2 cellular contexts compared by ENCODE assay signal in genomic region chr5:102823441-102823874, GRCh38.
TF ChIP-seq lines count a peak whose summit lies in the region.

No MANE protein-coding gene starts in this region.

TF ChIP-seq in IMR-90, 13 proteins besides CTCF, POLR2A, EP300 and RAD21:
- no peak for TF ChIP-seq RCOR1 (IDR thresholded peaks at IDR 0.05; ENCODE audit: insufficient replicate concordance, low read length)
- no peak for TF ChIP-seq NFE2L2 (IDR thresholded peaks at IDR 0.05; ENCODE audit: low read depth, low read length)
- TF ChIP-seq SMC3 (IDR thresholded peaks at IDR 0.05; ENCODE audit: low read depth, low read length) = no peak
- no peak for TF ChIP-seq CEBPB (IDR thresholded peaks at IDR 0.05; ENCODE audit: low read depth, low read length)
- no peak for TF ChIP-seq ELK1 (IDR thresholded peaks at IDR 0.05; ENCODE audit: borderline replicate concordance, low read depth, low read length)
- no peak for TF ChIP-seq BHLHE40 (IDR thresholded peaks at IDR 0.05; ENCODE audit: low read depth, low read length)
- no peak for TF ChIP-seq MAZ (IDR thresholded peaks at IDR 0.05; ENCODE audit: borderline replicate concordance, low read depth, low read length)
- TF ChIP-seq MXI1 (IDR thresholded peaks at IDR 0.05; ENCODE audit: borderline replicate concordance, low read depth, low read length) = no peak
- no peak for TF ChIP-seq MAFK (IDR thresholded peaks at IDR 0.05; ENCODE audit: low read depth, low read length)

TF ChIP-seq in HEK293T, 16 proteins besides CTCF, POLR2A, EP300 and RAD21:
- no peak for TF ChIP-seq FOXA1 (IDR thresholded peaks at IDR 0.05)
- no peak for TF ChIP-seq L3MBTL2 (conservative IDR thresholded peaks at IDR 0.05)
- TF ChIP-seq CTBP1 (IDR thresholded peaks at IDR 0.05; ENCODE audit: borderline replicate concordance) = no peak
- no peak for TF ChIP-seq ELF4 (IDR thresholded peaks at IDR 0.05)
- TF ChIP-seq HDGF (IDR thresholded peaks at IDR 0.05; ENCODE audit: borderline replicate concordance) = no peak
- TF ChIP-seq FOXM1 (IDR thresholded peaks at IDR 0.05; ENCODE audit: borderline replicate concordance) = no peak
- no peak for TF ChIP-seq FOXK2 (IDR thresholded peaks at IDR 0.05)
- no peak for TF ChIP-seq LEF1 (IDR thresholded peaks at IDR 0.05; ENCODE audit: borderline replicate concordance)
- no peak for TF ChIP-seq ZNF384 (IDR thresholded peaks at IDR 0.05)
- TF ChIP-seq BHLHE40 (IDR thresholded peaks at IDR 0.05; ENCODE audit: borderline replicate concordance) = no peak
- TF ChIP-seq SP1 (IDR thresholded peaks at IDR 0.05) = no peak
- no peak for TF ChIP-seq NFRKB (IDR thresholded peaks at IDR 0.05)
- no peak for TF ChIP-seq TARDBP (IDR thresholded peaks at IDR 0.05)
- no peak for TF ChIP-seq ARNT (IDR thresholded peaks at IDR 0.05)
- no peak for TF ChIP-seq SUZ12 (IDR thresholded peaks at IDR 0.05)
- TF ChIP-seq PKNOX1 (IDR thresholded peaks at IDR 0.05) = no peak
